ENCODE assay signal across 14 cellular contexts in genomic region chr2:42547014-42547413, GRCh38. TPM values are rescaled to one million over a fixed set of nuclear protein-coding genes. Genes with fewer than 3 reads are reported as not detected.
DNase-seq lines count a peak whose midpoint lies in the region; ATAC-seq, FAIRE-seq and TF ChIP-seq lines count a peak whose summit lies in the region.
"Had no signal": no experiment of that assay in that cellular context is flagged by ENCODE, and none has a peak within 500 bp of the region (broad histone marks: within the 10 kb centered on the region; RNA-seq: fewer than 3 reads in every experiment).

No MANE protein-coding gene starts in this region.

- no peaks in the 10 kb centered on the region for H3K27me3 Mint-ChIP-seq in naive thymus-derived CD8-positive, alpha-beta T cell
- H3K27me3 Mint-ChIP-seq: CD4-positive, alpha-beta memory T cell; type B pancreatic cell had no signal

- no peaks in the 10 kb centered on the region for H3K36me3 Mint-ChIP-seq in naive thymus-derived CD8-positive, alpha-beta T cell
- H3K36me3 Mint-ChIP-seq: activated naive CD4-positive, alpha-beta T cell treated with anti-CD3 and anti-CD28 coated beads, Interleukin-2, amount 50 U/mL, for 72 hours; CD4-positive, alpha-beta memory T cell; type B pancreatic cell had no signal

- POLR2A ChIA-PET in naive thymus-derived CD8-positive, alpha-beta T cell (lab: Charles Lee), result interaction anchor here (0.9 kb wide), 1 partner anchor 9 kb away, joined by 3 read pairs; no protein-coding TSS in a partner anchor

- peak overlapping the region in 6 of 10 donors; percentile 4 to 59 (median 28) for H3K4me3 Mint-ChIP-seq in naive thymus-derived CD8-positive, alpha-beta T cell
- H3K4me3 Mint-ChIP-seq: CD4-positive, alpha-beta memory T cell; type B pancreatic cell had no signal

- H3K9me3 Mint-ChIP-seq in naive thymus-derived CD8-positive, alpha-beta T cell, result no peaks in the 10 kb centered on the region
- H3K9me3 Mint-ChIP-seq: activated naive CD4-positive, alpha-beta T cell treated with anti-CD3 and anti-CD28 coated beads, Interleukin-2, amount 50 U/mL, for 72 hours; CD4-positive, alpha-beta memory T cell; type B pancreatic cell had no signal

- DNase-seq in OCI-M1 (lab: John Stamatoyannopoulos, UW) (peak; percentile 24), foreskin melanocyte (no peak), NCI-H187 (lab: John Stamatoyannopoulos, UW) (no peak), RCC 7860 (ENCODE audit: low spot score) (no peak), H54 (ENCODE audit: insufficient read length, low spot score) (no peak)
- DNase-seq in naive thymus-derived CD8-positive, alpha-beta T cell, result no peak
- DNase-seq: activated CD8-positive, alpha-beta memory T cell treated with anti-CD3 and anti-CD28 coated beads for 24 hours; CD4-positive, alpha-beta memory T cell; cerebellar nuclear complex had no signal

- ATAC-seq in GM18517 (IDR thresholded peaks at IDR 0.05; ENCODE audit: unreplicated experiment) (peak; percentile 65), HG03135 (IDR thresholded peaks at IDR 0.05; ENCODE audit: unreplicated experiment) (peak; percentile 73)
- no peak for ATAC-seq in naive thymus-derived CD8-positive, alpha-beta T cell
- ATAC-seq: activated naive CD4-positive, alpha-beta T cell treated with anti-CD3 and anti-CD28 coated beads, Interleukin-2, amount 50 U/mL, for 72 hours had no signal

- no peak for TF ChIP-seq POLR2A in H54 (IDR thresholded peaks at IDR 0.05; ENCODE audit: low read depth, low read length)

- H3K27ac Mint-ChIP-seq in naive thymus-derived CD8-positive, alpha-beta T cell, result peak overlapping the region in 4 of 10 donors; percentile 3 to 63 (median 26)
- H3K27ac Mint-ChIP-seq: CD4-positive, alpha-beta memory T cell; type B pancreatic cell had no signal

- H3K4me1 Mint-ChIP-seq in naive thymus-derived CD8-positive, alpha-beta T cell, result peaks cover 3 to 10% (median 6%) of the 10 kb centered on the region in 4 donors
- H3K4me1 Mint-ChIP-seq: CD4-positive, alpha-beta memory T cell had no signal

- no peak for FAIRE-seq in RCC 7860 (lab: Jason Lieb, UNC)
- no peak for FAIRE-seq in H54 (lab: Jason Lieb, UNC)
- FAIRE-seq: GM19239 had no signal

RNA-seq across cellular contexts. Expression of gene MTA3, which starts 21.4 kb away (rescaled TPM):
- total RNA-seq in naive thymus-derived CD8-positive, alpha-beta T cell, result 10 to 100 TPM; 36.7 to 40.4 TPM
- 10 to 100 TPM; 17.1 to 21.4 (median 18.8) TPM for polyA plus RNA-seq in naive thymus-derived CD8-positive, alpha-beta T cell

RNA-seq across cellular contexts. Expression of gene KCNG3, which starts 53.2 kb away (rescaled TPM):
- total RNA-seq in naive thymus-derived CD8-positive, alpha-beta T cell, result not detected
- polyA plus RNA-seq in naive thymus-derived CD8-positive, alpha-beta T cell, result not detected
- total RNA-seq: CD4-positive, alpha-beta memory T cell had no signal
- polyA plus RNA-seq: CD4-positive, alpha-beta memory T cell had no signal

Comparison
In these comparisons a context has a peak if more than half of its experiments do, and no peak if none do; other contexts are left out.
1. ATAC-seq: peak in GM18517 (single experiment) and HG03135 (single experiment); none in naive thymus-derived CD8-positive, alpha-beta T cell (0 of 2).